Comparison of ENCODE assay signal across 13 cellular contexts in genomic region chr16:28167221-28167620, GRCh38. TPM values are rescaled to one million over a fixed set of nuclear protein-coding genes. Genes with fewer than 3 reads are reported as not detected.
DNase-seq lines count a peak whose midpoint lies in the region; ATAC-seq and TF ChIP-seq lines count a peak whose summit lies in the region.
"Had no signal": no experiment of that assay in that cellular context is flagged by ENCODE, and none has a peak within 500 bp of the region (broad histone marks: within the 10 kb centered on the region; RNA-seq: fewer than 3 reads in every experiment).

No MANE protein-coding gene starts in this region.

- no peak for TF ChIP-seq CTCF in PC-3 (conservative IDR thresholded peaks at IDR 0.05; ENCODE audit: low read depth, low read length)
- no peak for TF ChIP-seq CTCF in psoas muscle (IDR thresholded peaks at IDR 0.05)

- BruUV-seq in PC-3 (replicated peaks; lab: Mats Ljungman, UMichigan): no TSS peak

- 84 to 95% (median 93%) methylated on average over 7 of the region's 7 CpGs for WGBS in psoas muscle, 3 donors

- no peak overlapping the region for H3K4me3 Mint-ChIP-seq in activated T-cell treated with anti-CD3 and anti-CD28 coated beads, Interleukin-2, amount 50 U/mL, for 24 hours
- H3K4me3 Mint-ChIP-seq in central memory CD8-positive, alpha-beta T cell: no peak overlapping the region
- H3K4me3 Mint-ChIP-seq: brain had no signal

- H3K27ac ChIP-seq in PC-3 (ENCODE audit: low read length): peak overlapping the region; percentile 57
- peak overlapping the region; percentile 59 for H3K27ac ChIP-seq in psoas muscle
- H3K27ac ChIP-seq: SJCRH30 had no signal

- H3F3A ChIP-seq in PC-3 (ENCODE audit: low read length, unreplicated experiment): peaks cover 10% of the 10 kb centered on the region

- H3K27ac Mint-ChIP-seq in activated T-cell treated with anti-CD3 and anti-CD28 coated beads, Interleukin-2, amount 50 U/mL, for 24 hours: peak overlapping the region; percentile 95
- peak overlapping the region; percentile 83 for H3K27ac Mint-ChIP-seq in central memory CD8-positive, alpha-beta T cell (ENCODE audit: low read depth)

- POLR2A ChIA-PET in PC-3 (lab: Charles Lee; ENCODE audit: unreplicated experiment): no interaction called here
- POLR2A ChIA-PET in HEK293T (lab: Yijun Ruan, JAX): no interaction called here

- H3K27me3 ChIP-seq in PC-3 (ENCODE audit: low read length) (no peaks in the 10 kb centered on the region), psoas muscle (ENCODE audit: insufficient read depth in 3 of 3, low read length in 2 of 3) (no peaks in the 10 kb centered on the region)
- H3K27me3 ChIP-seq: SJCRH30 had no signal

- H3K36me3 ChIP-seq in PC-3 (ENCODE audit: low read depth, low read length) (peaks cover 36% of the 10 kb centered on the region), psoas muscle (ENCODE audit: insufficient read depth in 1 of 2, low read depth in 1 of 2) (peaks cover 2 to 58% of the 10 kb centered on the region in 2 donors)

- no peak overlapping the region for H3K9ac ChIP-seq in PC-3 (ENCODE audit: low read length)

- peak overlapping the region; percentile 30; the same call in 1 of the 2 replicates for H3K4me2 ChIP-seq in PC-3 (ENCODE audit: low read length)

- CTCF ChIA-PET in PC-3 (lab: Charles Lee) (no interaction called here), HEK293T (lab: Yijun Ruan, JAX) (no interaction called here)

- DNase-seq in activated T-cell treated with anti-CD3 and anti-CD28 coated beads, Interleukin-2, amount 50 U/mL, for 24 hours: no peak
- DNase-seq in activated T-cell treated with anti-CD3 and anti-CD28 coated beads for 4 hours: no peak
- no peak for DNase-seq in PC-3
- DNase-seq in central memory CD8-positive, alpha-beta T cell (ENCODE audit: low spot score in 2 of 2): no peak
- no peak for DNase-seq in psoas muscle
- DNase-seq in effector CD8-positive, alpha-beta T cell (lab: John Stamatoyannopoulos, UW): no peak
- no peak for DNase-seq in hepatic stellate cell (ENCODE audit: low spot score)
- no peak for DNase-seq in HEK293T (ENCODE audit: extremely low spot score)
- DNase-seq: GOT3, NCI-H1092 treated with DMSO at 0.1 percent for 48 hours, SJCRH30 had no signal

- H3K4me1 Mint-ChIP-seq in activated T-cell treated with anti-CD3 and anti-CD28 coated beads, Interleukin-2, amount 50 U/mL, for 24 hours (ENCODE audit: low read depth): peaks cover 87% of the 10 kb centered on the region
- H3K4me1 Mint-ChIP-seq in central memory CD8-positive, alpha-beta T cell: peaks cover 61% of the 10 kb centered on the region

- no peaks in the 10 kb centered on the region for H3K9me3 ChIP-seq in PC-3 (ENCODE audit: low read length)
- H3K9me3 ChIP-seq in psoas muscle: no peaks in the 10 kb centered on the region
- H3K9me3 ChIP-seq: SJCRH30 had no signal

- H3K36me3 Mint-ChIP-seq in activated T-cell treated with anti-CD3 and anti-CD28 coated beads, Interleukin-2, amount 50 U/mL, for 24 hours (ENCODE audit: low read depth): peaks cover 95% of the 10 kb centered on the region
- H3K36me3 Mint-ChIP-seq in central memory CD8-positive, alpha-beta T cell (ENCODE audit: insufficient read depth): peaks cover 52% of the 10 kb centered on the region

- H3K9me3 Mint-ChIP-seq in activated T-cell treated with anti-CD3 and anti-CD28 coated beads, Interleukin-2, amount 50 U/mL, for 24 hours: no peaks in the 10 kb centered on the region
- H3K9me3 Mint-ChIP-seq in central memory CD8-positive, alpha-beta T cell: no peaks in the 10 kb centered on the region
- H3K9me3 Mint-ChIP-seq: brain had no signal

- intact Hi-C loops in PC-3 (cut with micrococcal nuclease): loop anchor here (5.0 kb wide), 1 partner anchor 45 kb away; the partner anchor contains the start of gene XPO6
- intact Hi-C loops in psoas muscle (cut with DNase I): no loop called here

- no peak overlapping the region for H2AFZ ChIP-seq in PC-3 (ENCODE audit: low read length)

- H3K9me2 ChIP-seq in PC-3 (replicated peaks; ENCODE audit: low read length): no peaks in the 10 kb centered on the region

- ATAC-seq in PC-3 (peak; percentile 11; the same call in 1 of the 2 replicates), psoas muscle (peak; percentile 40 to 57 (median 52))
- no peak for ATAC-seq in central memory CD8-positive, alpha-beta T cell (replicated peaks; ENCODE audit: extremely low read depth, poor library complexity, severe bottlenecking)

- H4K20me1 ChIP-seq in PC-3 (ENCODE audit: low read length): peaks cover 8% of the 10 kb centered on the region

- H3K27me3 Mint-ChIP-seq in activated T-cell treated with anti-CD3 and anti-CD28 coated beads, Interleukin-2, amount 50 U/mL, for 24 hours: no peaks in the 10 kb centered on the region
- H3K27me3 Mint-ChIP-seq in central memory CD8-positive, alpha-beta T cell: no peaks in the 10 kb centered on the region

- H3K4me1 ChIP-seq in PC-3 (ENCODE audit: insufficient read depth, low read length) (peaks cover 27% of the 10 kb centered on the region), psoas muscle (peaks cover 16% of the 10 kb centered on the region)
- H3K4me1 ChIP-seq: SJCRH30 had no signal

- no peak overlapping the region for H3K4me3 ChIP-seq in PC-3 (ENCODE audit: low read length)
- H3K4me3 ChIP-seq in psoas muscle: no peak overlapping the region
- H3K4me3 ChIP-seq: lung, SJCRH30 had no signal

- H3K79me2 ChIP-seq in PC-3 (ENCODE audit: low read length): peaks cover 44% of the 10 kb centered on the region

TF ChIP-seq in HEK293T, 16 proteins besides CTCF, POLR2A, EP300 and RAD21:
- TF ChIP-seq CTBP1 (IDR thresholded peaks at IDR 0.05; ENCODE audit: borderline replicate concordance) (no peak), LEF1 (IDR thresholded peaks at IDR 0.05; ENCODE audit: borderline replicate concordance) (no peak), HDGF (IDR thresholded peaks at IDR 0.05; ENCODE audit: borderline replicate concordance) (no peak), ELF4 (IDR thresholded peaks at IDR 0.05) (no peak), TARDBP (IDR thresholded peaks at IDR 0.05) (no peak), BHLHE40 (IDR thresholded peaks at IDR 0.05; ENCODE audit: borderline replicate concordance) (no peak), FOXA1 (IDR thresholded peaks at IDR 0.05) (no peak), ARNT (IDR thresholded peaks at IDR 0.05) (no peak)
- TF ChIP-seq, protein P1, sequence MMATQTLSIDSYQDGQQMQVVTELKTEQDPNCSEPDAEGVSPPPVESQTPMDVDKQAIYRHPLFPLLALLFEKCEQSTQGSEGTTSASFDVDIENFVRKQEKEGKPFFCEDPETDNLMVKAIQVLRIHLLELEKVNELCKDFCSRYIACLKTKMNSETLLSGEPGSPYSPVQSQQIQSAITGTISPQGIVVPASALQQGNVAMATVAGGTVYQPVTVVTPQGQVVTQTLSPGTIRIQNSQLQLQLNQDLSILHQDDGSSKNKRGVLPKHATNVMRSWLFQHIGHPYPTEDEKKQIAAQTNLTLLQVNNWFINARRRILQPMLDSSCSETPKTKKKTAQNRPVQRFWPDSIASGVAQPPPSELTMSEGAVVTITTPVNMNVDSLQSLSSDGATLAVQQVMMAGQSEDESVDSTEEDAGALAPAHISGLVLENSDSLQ (IDR thresholded peaks at IDR 0.05): no peak

RNA-seq across cellular contexts. Expression of gene XPO6, which starts 44.5 kb away (rescaled TPM):
- total RNA-seq in PC-3 (2014; rRNA removed) (106 and 110 TPM in 2 replicates), psoas muscle (10 to 100 TPM; 24.5 to 44.2 (median 27.0) TPM)
- 10 to 100 TPM; 16.7 to 46.5 (median 26.4) TPM for polyA plus RNA-seq in psoas muscle
